Comparison of ENCODE assay signal across 8 cellular contexts in genomic region chr4:118033148-118034060, GRCh38. TPM values are rescaled to one million over a fixed set of nuclear protein-coding genes. Genes with fewer than 3 reads are reported as not detected.
DNase-seq lines count a peak whose midpoint lies in the region; ATAC-seq lines count a peak whose summit lies in the region.

No MANE protein-coding gene starts in this region.

- peak; percentile 62 for DNase-seq in ELR (ENCODE audit: low read depth)
- peak; percentile 62 for DNase-seq in Jurkat, Clone E6-1 (ENCODE audit: low read depth, low spot score)
- peak; percentile 33 for DNase-seq in UCSD-AML1 (lab: John Stamatoyannopoulos, UW; ENCODE audit: unreplicated experiment)
- peak; percentile 40 for DNase-seq in foreskin melanocyte
- DNase-seq in nucleus accumbens (lab: John Stamatoyannopoulos, UW) = peak in 47 of 56 donors; percentile 1 to 67 (median 27)
- DNase-seq in stimulated activated naive CD4-positive, alpha-beta T cell (lab: John Stamatoyannopoulos, UW) = no peak

- ATAC-seq in GM19395 (IDR thresholded peaks at IDR 0.05; ENCODE audit: unreplicated experiment) (no peak), GM18907 (IDR thresholded peaks at IDR 0.05; ENCODE audit: unreplicated experiment) (no peak)

- H3K4me3 ChIP-seq in Jurkat, Clone E6-1 (ENCODE audit: low read length) = peak overlapping the region; percentile 75

RNA-seq across cellular contexts. Expression of gene NDST3, which starts 0.9 kb away (rescaled TPM):
- polyA plus RNA-seq in Jurkat, Clone E6-1 (2012; ENCODE audit: insufficient read depth, insufficient read length) = 26.7 TPM

Comparison
In these comparisons a context has a peak if more than half of its experiments do, and no peak if none do; other contexts are left out.
1. DNase-seq: peak in ELR (single experiment), Jurkat, Clone E6-1 (single experiment), UCSD-AML1 (single experiment), foreskin melanocyte (single experiment) and nucleus accumbens (47 of 56); none in stimulated activated naive CD4-positive, alpha-beta T cell (0 of 6).